36 cellular contexts compared by ENCODE assay signal in the genomic region with DNA sequence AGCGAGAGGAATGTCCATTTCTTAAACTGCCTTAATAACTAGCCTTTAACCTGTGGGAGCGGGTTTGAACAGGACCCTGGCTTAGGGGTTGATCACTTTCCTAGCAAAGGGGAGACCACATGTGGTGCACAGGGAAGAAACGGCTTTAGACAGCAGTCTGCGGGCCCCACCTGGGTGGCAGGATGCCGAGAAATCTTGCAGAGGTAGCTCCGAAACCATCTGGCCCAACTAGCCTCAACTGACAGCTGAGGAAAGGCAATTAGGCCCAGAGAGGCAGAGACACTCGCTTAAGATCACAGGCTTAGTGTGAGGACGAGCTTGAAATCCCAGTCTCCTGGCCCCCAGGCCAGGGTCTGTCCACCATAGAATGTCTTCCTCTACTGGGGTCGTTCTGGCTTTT.
"Had no signal": no experiment of that assay in that cellular context is flagged by ENCODE, and none has a peak within 500 bp of the region (broad histone marks: within the 10 kb centered on the region; RNA-seq: fewer than 3 reads in every experiment).

No MANE protein-coding gene starts in this region.

- DNase-seq: activated CD4-positive, alpha-beta memory T cell treated with anti-CD3 and anti-CD28 coated beads, Interleukin-2, amount 10 ng/mL, durations not matched to agents 7 days and 5 days; activated CD4-positive, alpha-beta T cell treated with anti-CD3 and anti-CD28 coated beads for 1 hour; activated CD4-positive, alpha-beta T cell treated with anti-CD3 and anti-CD28 coated beads for 36 hours; activated CD4-positive, alpha-beta T cell treated with anti-CD3 and anti-CD28 coated beads for 48 hours; activated CD4-positive, alpha-beta T cell treated with anti-CD3 and anti-CD28 coated beads, Interleukin-2, amount 10 ng/mL, durations not matched to agents 7 days and 5 days; activated CD4-positive, alpha-beta T cell treated with anti-CD3 and anti-CD28 coated beads, Interleukin-2, amount 50 U/mL, for 48 hours; activated CD4-positive, CD25-positive, alpha-beta regulatory T cell; activated CD8-positive, alpha-beta memory T cell treated with anti-CD3 and anti-CD28 coated beads for 24 hours; activated CD8-positive, alpha-beta memory T cell treated with anti-CD3 and anti-CD28 coated beads, Interleukin-2, amount 10 ng/mL, durations not matched to agents 7 days and 5 days; activated CD8-positive, alpha-beta memory T cell treated with anti-CD3 and anti-CD28 coated beads, Interleukin-2, amount 50 U/mL, for 48 hours; activated CD8-positive, alpha-beta T cell treated with anti-CD3 and anti-CD28 coated beads, Interleukin-2, amount 10 ng/mL, durations not matched to agents 7 days and 5 days; activated effector memory CD4-positive, alpha-beta T cell treated with anti-CD3 and anti-CD28 coated beads, Interleukin-2, amount 50 U/mL, for 16 hours; activated gamma-delta T cell treated with Interleukin-2 at 50 U/mL for 16 hours; activated naive CD4-positive, alpha-beta T cell; activated naive CD4-positive, alpha-beta T cell treated with anti-CD3 and anti-CD28 coated beads for 36 hours; activated naive CD4-positive, alpha-beta T cell treated with anti-CD3 and anti-CD28 coated beads, Interleukin-2, amount 50 U/mL, for 16 hours; activated naive CD8-positive, alpha-beta T cell treated with anti-CD3 and anti-CD28 coated beads for 36 hours; activated T-cell treated with anti-CD3 and anti-CD28 coated beads, Interleukin-2, amount 50 U/mL, for 24 hours; activated T-cell treated with anti-CD3 and anti-CD28 coated beads, Interleukin-2, amount 50 U/mL, for 48 hours; adrenal gland; amniotic stem cell; aorta; body of pancreas; brain microvascular endothelial cell; central memory CD4-positive, alpha-beta T cell; T-helper 2 cell; T-helper 9 cell had no signal

- H3K27ac ChIP-seq: adrenal gland, body of pancreas, brain microvascular endothelial cell, breast epithelium, VCaP had no signal

- H3K4me3 Mint-ChIP-seq: activated CD4-positive, alpha-beta memory T cell treated with anti-CD3 and anti-CD28 coated beads, Interleukin-2, amount 10 ng/mL, durations not matched to agents 7 days and 5 days; activated CD4-positive, alpha-beta T cell treated with anti-CD3 and anti-CD28 coated beads for 36 hours; activated CD4-positive, alpha-beta T cell treated with anti-CD3 and anti-CD28 coated beads, Interleukin-2, amount 10 ng/mL, durations not matched to agents 7 days and 5 days; activated CD8-positive, alpha-beta memory T cell treated with anti-CD3 and anti-CD28 coated beads, Interleukin-2, amount 10 ng/mL, durations not matched to agents 7 days and 5 days; activated CD8-positive, alpha-beta T cell treated with anti-CD3 and anti-CD28 coated beads, Interleukin-2, amount 10 ng/mL, durations not matched to agents 7 days and 5 days; activated naive CD4-positive, alpha-beta T cell treated with anti-CD3 and anti-CD28 coated beads for 36 hours; activated naive CD8-positive, alpha-beta T cell treated with anti-CD3 and anti-CD28 coated beads for 36 hours; activated T-cell treated with anti-CD3 and anti-CD28 coated beads, Interleukin-2, amount 50 U/mL, for 24 hours; T-helper 2 cell treated with Interferon-gamma antibody and Interleukin-4, amounts not matched to agents 5 μg/mL and 100 μg/mL, for 36 hours; WTC11 had no signal

- H3K4me3 ChIP-seq: adrenal gland, body of pancreas, breast epithelium had no signal

- FAIRE-seq: astrocyte, colon, TTC549 had no signal

- H3K4me1 ChIP-seq: body of pancreas, breast epithelium had no signal

- H3K9me3 Mint-ChIP-seq: activated CD4-positive, alpha-beta memory T cell treated with anti-CD3 and anti-CD28 coated beads, Interleukin-2, amount 10 ng/mL, durations not matched to agents 7 days and 5 days; activated CD4-positive, alpha-beta T cell treated with anti-CD3 and anti-CD28 coated beads, Interleukin-2, amount 10 ng/mL, durations not matched to agents 7 days and 5 days; activated naive CD4-positive, alpha-beta T cell treated with anti-CD3 and anti-CD28 coated beads for 36 hours; activated naive CD4-positive, alpha-beta T cell treated with anti-CD3 and anti-CD28 coated beads, Interleukin-2, amount 50 U/mL, for 72 hours; activated naive CD8-positive, alpha-beta T cell treated with anti-CD3 and anti-CD28 coated beads for 36 hours; activated T-cell treated with anti-CD3 and anti-CD28 coated beads, Interleukin-2, amount 50 U/mL, for 24 hours; T-helper 2 cell treated with Interferon-gamma antibody and Interleukin-4, amounts not matched to agents 5 μg/mL and 100 μg/mL, for 36 hours; WTC11 had no signal

- H3K9me3 ChIP-seq: adrenal gland, body of pancreas, breast epithelium had no signal

- H3K36me3 Mint-ChIP-seq: activated CD8-positive, alpha-beta memory T cell treated with anti-CD3 and anti-CD28 coated beads, Interleukin-2, amount 10 ng/mL, durations not matched to agents 7 days and 5 days; activated naive CD4-positive, alpha-beta T cell treated with anti-CD3 and anti-CD28 coated beads, Interleukin-2, amount 50 U/mL, for 72 hours; activated naive CD8-positive, alpha-beta T cell treated with anti-CD3 and anti-CD28 coated beads for 36 hours; WTC11 had no signal

- H3K4me1 Mint-ChIP-seq: activated CD4-positive, alpha-beta memory T cell treated with anti-CD3 and anti-CD28 coated beads, Interleukin-2, amount 10 ng/mL, durations not matched to agents 7 days and 5 days; activated CD4-positive, alpha-beta T cell treated with anti-CD3 and anti-CD28 coated beads, Interleukin-2, amount 10 ng/mL, durations not matched to agents 7 days and 5 days; activated CD8-positive, alpha-beta memory T cell treated with anti-CD3 and anti-CD28 coated beads, Interleukin-2, amount 10 ng/mL, durations not matched to agents 7 days and 5 days had no signal

- H3K27ac Mint-ChIP-seq: activated CD4-positive, alpha-beta memory T cell treated with anti-CD3 and anti-CD28 coated beads, Interleukin-2, amount 10 ng/mL, durations not matched to agents 7 days and 5 days; activated CD4-positive, alpha-beta T cell treated with anti-CD3 and anti-CD28 coated beads for 36 hours; activated CD4-positive, alpha-beta T cell treated with anti-CD3 and anti-CD28 coated beads, Interleukin-2, amount 10 ng/mL, durations not matched to agents 7 days and 5 days; activated CD8-positive, alpha-beta memory T cell treated with anti-CD3 and anti-CD28 coated beads, Interleukin-2, amount 10 ng/mL, durations not matched to agents 7 days and 5 days; activated CD8-positive, alpha-beta T cell treated with anti-CD3 and anti-CD28 coated beads, Interleukin-2, amount 10 ng/mL, durations not matched to agents 7 days and 5 days; activated naive CD4-positive, alpha-beta T cell treated with anti-CD3 and anti-CD28 coated beads for 36 hours; activated naive CD4-positive, alpha-beta T cell treated with anti-CD3 and anti-CD28 coated beads, Interleukin-2, amount 50 U/mL, for 72 hours; activated naive CD8-positive, alpha-beta T cell treated with anti-CD3 and anti-CD28 coated beads for 36 hours; activated T-cell treated with anti-CD3 and anti-CD28 coated beads, Interleukin-2, amount 50 U/mL, for 24 hours; T-helper 2 cell treated with Interferon-gamma antibody and Interleukin-4, amounts not matched to agents 5 μg/mL and 100 μg/mL, for 36 hours; WTC11 had no signal

- ATAC-seq: activated CD4-positive, alpha-beta T cell treated with anti-CD3 and anti-CD28 coated beads for 36 hours; activated CD4-positive, CD25-positive, alpha-beta regulatory T cell treated with anti-CD3 and anti-CD28 coated beads, Interleukin-2, amount 50 U/mL, for 24 hours; activated CD8-positive, alpha-beta memory T cell treated with anti-CD3 and anti-CD28 coated beads, Interleukin-2, amount 10 ng/mL, durations not matched to agents 7 days and 5 days; activated CD8-positive, alpha-beta T cell treated with anti-CD3 and anti-CD28 coated beads, Interleukin-2, amount 10 ng/mL, durations not matched to agents 7 days and 5 days; activated naive CD4-positive, alpha-beta T cell treated with anti-CD3 and anti-CD28 coated beads, Interleukin-2, amount 50 U/mL, for 72 hours; body of pancreas; WTC11 had no signal

- H3K27me3 ChIP-seq: adrenal gland, body of pancreas, brain microvascular endothelial cell, breast epithelium had no signal

- H3K36me3 ChIP-seq: adrenal gland, brain microvascular endothelial cell, breast epithelium had no signal

- H3K27me3 Mint-ChIP-seq: activated CD4-positive, alpha-beta memory T cell treated with anti-CD3 and anti-CD28 coated beads, Interleukin-2, amount 10 ng/mL, durations not matched to agents 7 days and 5 days had no signal
